Comparison of ENCODE assay signal across 24 cellular contexts in the genomic region with DNA sequence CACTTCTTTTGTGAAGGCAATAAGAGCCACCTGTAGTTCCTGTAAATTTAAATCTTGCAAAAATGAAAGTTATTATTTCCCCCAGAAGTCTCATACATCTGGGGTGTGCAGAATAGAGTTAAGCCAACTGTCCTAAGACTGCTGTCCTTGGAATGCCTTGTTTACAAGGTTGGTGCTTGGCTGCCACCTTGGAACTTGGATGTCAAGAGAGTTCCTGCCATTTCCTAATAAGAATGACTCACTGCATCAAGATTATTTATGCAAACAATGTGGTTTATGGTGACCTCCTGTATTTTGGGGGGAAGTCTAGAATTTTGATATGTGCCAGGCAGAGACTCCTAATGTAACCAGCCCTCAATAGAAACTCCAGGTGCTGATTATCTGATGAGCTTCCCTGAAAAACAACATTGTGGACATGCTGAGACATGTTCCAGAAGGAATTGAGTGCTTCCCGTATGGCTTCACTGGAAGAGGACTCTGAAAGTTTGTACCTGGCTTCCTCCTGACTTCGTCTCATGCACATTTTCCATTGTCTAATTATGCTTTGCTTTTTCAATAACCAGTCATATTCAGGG.
A peak's percentile ranks its signal among the peaks of the same experiment; 100 is the strongest.
DNase-seq lines count a peak whose midpoint lies in the region; ATAC-seq, FAIRE-seq and TF ChIP-seq lines count a peak whose summit lies in the region.
"Had no signal": no experiment of that assay in that cellular context is flagged by ENCODE, and none has a peak within 500 bp of the region (broad histone marks: within the 10 kb centered on the region; RNA-seq: fewer than 3 reads in every experiment).

No MANE protein-coding gene starts in this region.

- no peaks in the 10 kb centered on the region for H4K20me1 ChIP-seq in K562 (replicated peaks; ENCODE audit: control insufficient read depth, insufficient read depth, low read length)
- no peaks in the 10 kb centered on the region for H4K20me1 ChIP-seq in keratinocyte (ENCODE audit: control insufficient read depth, extremely low read depth, insufficient read depth, low read length)

- H3K9me3 ChIP-seq in K562 (replicated peaks; ENCODE audit: control insufficient read depth, insufficient read depth, low read depth, low read length) (peaks cover 2% of the 10 kb centered on the region; the same call in 1 of the 2 replicates), keratinocyte (ENCODE audit: control insufficient read depth, low read depth, low read length) (no peaks in the 10 kb centered on the region)

- H3K9ac ChIP-seq in K562 (ENCODE audit: insufficient read depth in 1 of 2, low read depth in 2 of 2, low read length in 2 of 2) = no peak overlapping the region
- H3K9ac ChIP-seq in keratinocyte (ENCODE audit: control insufficient read depth, extremely low read depth, insufficient read depth, low read length) = no peak overlapping the region
- H3K9ac ChIP-seq: GM23248 had no signal

- no peak for TF ChIP-seq POLR2A in K562 (conservative IDR thresholded peaks at IDR 0.05)

- intact Hi-C loops in K562 (cut with micrococcal nuclease) = no loop called here

- H3K4me3 ChIP-seq in LNCaP clone FGC (ENCODE audit: low read depth, low read length) = no peak overlapping the region
- H3K4me3 ChIP-seq in K562 = no peak overlapping the region
- H3K4me3 ChIP-seq in keratinocyte (ENCODE audit: control insufficient read depth in 2 of 3, extremely low read depth in 1 of 3, insufficient read depth in 2 of 3, low read depth in 1 of 3, low read length in 3 of 3) = no peak overlapping the region
- H3K4me3 ChIP-seq: GM23248 had no signal

- no peak for TF ChIP-seq RAD21 in K562 (CRISPR knock-in tag; conservative IDR thresholded peaks at IDR 0.05 in 1 of 2, IDR thresholded peaks at IDR 0.05 in 1 of 2)

- no peak for ATAC-seq in K562
- ATAC-seq: HCT116 had no signal

- H3K36me3 ChIP-seq in K562 (ENCODE audit: control insufficient read depth, insufficient read depth, low read length) (no peaks in the 10 kb centered on the region), keratinocyte (ENCODE audit: control insufficient read depth in 2 of 2, extremely low read depth in 1 of 2, insufficient read depth in 2 of 2, low read length in 2 of 2) (no peaks in the 10 kb centered on the region)

- in situ Hi-C loops in K562 (cut with MboI) = no loop called here

- H3K27me3 ChIP-seq in K562 (ENCODE audit: control insufficient read depth in 2 of 2, insufficient read depth in 2 of 2, low read length in 2 of 2) (no peaks in the 10 kb centered on the region), keratinocyte (ENCODE audit: control insufficient read depth, extremely low read depth, insufficient read depth, low read length) (no peaks in the 10 kb centered on the region)

- no peak for TF ChIP-seq CTCF in LNCaP clone FGC (IDR thresholded peaks at IDR 0.05; ENCODE audit: control insufficient read depth, extremely low read depth, insufficient read depth)
- TF ChIP-seq CTCF in K562 (IDR thresholded peaks at IDR 0.05 in 2 of 3, conservative IDR thresholded peaks at IDR 0.05 in 1 of 3; ENCODE audit: insufficient read depth in 2 of 3, low read depth in 1 of 3, low read length in 3 of 3) = no peak
- TF ChIP-seq CTCF in keratinocyte (optimal IDR thresholded peaks at IDR 0.05 in 1 of 3, IDR thresholded peaks at IDR 0.05 in 1 of 3, conservative IDR thresholded peaks at IDR 0.05 in 1 of 3; ENCODE audit: extremely low read depth in 1 of 3, insufficient read depth in 2 of 3, low read length in 3 of 3) = no peak

- dilution Hi-C loops in keratinocyte (cut with MboI; ENCODE audit: extremely low pct_ligation_motif_present, low sequenced_read_pairs) = no loop called here

- H3K27ac ChIP-seq in K562 (ENCODE audit: extremely low read depth, low read depth, low read length) (no peak overlapping the region), keratinocyte (ENCODE audit: control insufficient read depth, insufficient read depth, low read length) (no peak overlapping the region)
- H3K27ac ChIP-seq: GM23248 had no signal

- H3K79me2 ChIP-seq in K562 (ENCODE audit: control insufficient read depth, insufficient read depth, low read length) (0 out of 3 replicates have a peak, but pooled peaks cover 5% of the 10 kb centered on the region), keratinocyte (ENCODE audit: control insufficient read depth, insufficient read depth, low read length) (no peaks in the 10 kb centered on the region)

- H3K4me2 ChIP-seq in K562 (ENCODE audit: insufficient read depth, low read length) (no peak overlapping the region), keratinocyte (ENCODE audit: control insufficient read depth, extremely low read depth, insufficient read depth, low read depth, low read length) (no peak overlapping the region)

- TF ChIP-seq EP300 in K562 (IDR thresholded peaks at IDR 0.05; ENCODE audit: low read length) = no peak

- FAIRE-seq in K562 (lab: Jason Lieb, UNC) (peak; percentile 23), keratinocyte (lab: Jason Lieb, UNC) (peak; percentile 53)
- FAIRE-seq: GM12892, GM18507 had no signal

- no peak overlapping the region for H2AFZ ChIP-seq in K562 (ENCODE audit: low read depth, low read length)
- peak overlapping the region; percentile 2 for H2AFZ ChIP-seq in keratinocyte (ENCODE audit: control insufficient read depth, low read length)
- H2AFZ ChIP-seq: GM23248 had no signal

- POLR2A ChIA-PET in K562 (lab: Yijun Ruan, JAX) = no interaction called here

- BruUV-seq in K562 (replicated peaks; lab: Mats Ljungman, UMichigan) = no TSS peak

- 61% methylated on average over 2 of the region's 2 CpGs for WGBS in K562 (ENCODE audit: insufficient coverage, low coverage, missing lambda C conversion rate)

- H3K4me1 ChIP-seq in K562 (replicated peaks in 1 of 2; ENCODE audit: control insufficient read depth in 2 of 2, insufficient read depth in 2 of 2, low read length in 2 of 2) (peaks cover 0 to 10% of the 10 kb centered on the region in 2 experiments; a peak in 3 of 5 replicates), keratinocyte (ENCODE audit: control insufficient read depth, extremely low read depth, insufficient read depth, low read length) (peaks cover 5% of the 10 kb centered on the region)

- DNase-seq in H4 (ENCODE audit: low spot score) (peak; percentile 60), LNCaP clone FGC (ENCODE audit: low read depth) (peak; percentile 57), K562 (ENCODE audit: extremely low read depth in 1 of 4, low spot score in 3 of 4) (no peak), keratinocyte (ENCODE audit: low read depth, low spot score) (no peak), SK-N-DZ (ENCODE audit: low spot score) (no peak), mesenteric fat pad (ENCODE audit: low spot score) (no peak), 8988T (no peak)
- DNase-seq: AML-193; CD4-positive, CD25-positive, alpha-beta regulatory T cell; COR-L47; DMS53; EL; GM23248; NCI-H1436; NCI-H1930; NCI-H2171 treated with DMSO at 0.1 percent for 48 hours; NCI-H446 treated with DMSO at 0.1 percent for 48 hours; NCI-H82; OCI-M1; SIG-M5; T-helper 1 cell had no signal

- CTCF ChIA-PET in K562 (lab: Yijun Ruan, JAX; ENCODE audit: low intra/inter-chr PET ratio) = no interaction called here

- H3K9me1 ChIP-seq in K562 (ENCODE audit: control insufficient read depth, insufficient read depth, low read length) (no peaks in the 10 kb centered on the region), keratinocyte (ENCODE audit: control insufficient read depth, extremely low read depth, insufficient read depth, low read length) (no peaks in the 10 kb centered on the region)

TF ChIP-seq in K562, 482 proteins besides CTCF, POLR2A, EP300 and RAD21:
- TF ChIP-seq JUN (IDR thresholded peaks at IDR 0.05; ENCODE audit: borderline replicate concordance, low read depth, low read length) = no peak
- TF ChIP-seq JUN (CRISPR knock-in tag; IDR thresholded peaks at IDR 0.05; ENCODE audit: borderline replicate concordance) = no peak
- TF ChIP-seq ZNF766 (CRISPR knock-in tag; conservative IDR thresholded peaks at IDR 0.05) = no peak
- TF ChIP-seq NFRKB (IDR thresholded peaks at IDR 0.05; ENCODE audit: low read depth) = no peak
- no peak for TF ChIP-seq MCM2 (IDR thresholded peaks at IDR 0.05; ENCODE audit: low read depth)
- TF ChIP-seq, protein P1, sequence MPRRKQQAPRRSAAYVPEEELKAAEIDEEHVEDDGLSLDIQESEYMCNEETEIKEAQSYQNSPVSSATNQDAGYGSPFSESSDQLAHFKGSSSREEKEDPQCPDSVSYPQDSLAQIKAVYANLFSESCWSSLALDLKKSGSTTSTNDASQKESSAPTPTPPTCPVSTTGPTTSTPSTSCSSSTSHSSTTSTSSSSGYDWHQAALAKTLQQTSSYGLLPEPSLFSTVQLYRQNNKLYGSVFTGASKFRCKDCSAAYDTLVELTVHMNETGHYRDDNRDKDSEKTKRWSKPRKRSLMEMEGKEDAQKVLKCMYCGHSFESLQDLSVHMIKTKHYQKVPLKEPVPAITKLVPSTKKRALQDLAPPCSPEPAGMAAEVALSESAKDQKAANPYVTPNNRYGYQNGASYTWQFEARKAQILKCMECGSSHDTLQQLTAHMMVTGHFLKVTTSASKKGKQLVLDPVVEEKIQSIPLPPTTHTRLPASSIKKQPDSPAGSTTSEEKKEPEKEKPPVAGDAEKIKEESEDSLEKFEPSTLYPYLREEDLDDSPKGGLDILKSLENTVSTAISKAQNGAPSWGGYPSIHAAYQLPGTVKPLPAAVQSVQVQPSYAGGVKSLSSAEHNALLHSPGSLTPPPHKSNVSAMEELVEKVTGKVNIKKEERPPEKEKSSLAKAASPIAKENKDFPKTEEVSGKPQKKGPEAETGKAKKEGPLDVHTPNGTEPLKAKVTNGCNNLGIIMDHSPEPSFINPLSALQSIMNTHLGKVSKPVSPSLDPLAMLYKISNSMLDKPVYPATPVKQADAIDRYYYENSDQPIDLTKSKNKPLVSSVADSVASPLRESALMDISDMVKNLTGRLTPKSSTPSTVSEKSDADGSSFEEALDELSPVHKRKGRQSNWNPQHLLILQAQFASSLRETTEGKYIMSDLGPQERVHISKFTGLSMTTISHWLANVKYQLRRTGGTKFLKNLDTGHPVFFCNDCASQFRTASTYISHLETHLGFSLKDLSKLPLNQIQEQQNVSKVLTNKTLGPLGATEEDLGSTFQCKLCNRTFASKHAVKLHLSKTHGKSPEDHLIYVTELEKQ (CRISPR knock-in tag; IDR thresholded peaks at IDR 0.05) = no peak
- no peak for TF ChIP-seq NCOA6 (IDR thresholded peaks at IDR 0.05)
- TF ChIP-seq SNRNP70 (optimal IDR thresholded peaks at IDR 0.05; ENCODE audit: low read depth, low read length) = no peak

Comparison
In these comparisons a context has a peak if more than half of its experiments do, and no peak if none do; other contexts are left out.
1. DNase-seq: peak in H4 (single experiment) and LNCaP clone FGC (single experiment); none in K562 (0 of 4), keratinocyte (single experiment), SK-N-DZ (single experiment), mesenteric fat pad (single experiment) and 8988T (single experiment).